Comparison of ENCODE assay signal across 1 cellular context in genomic region chr18:23501626-23502025, GRCh38.
A peak's percentile ranks its signal among the peaks of the same experiment; 100 is the strongest.
TF ChIP-seq lines count a peak whose summit lies in the region.

No MANE protein-coding gene starts in this region.

TF ChIP-seq in HepG2, 621 proteins besides CTCF, POLR2A, EP300 and RAD21:
- no peak for TF ChIP-seq MTF2 (CRISPR knock-in tag; IDR thresholded peaks at IDR 0.05; ENCODE audit: borderline replicate concordance)
- TF ChIP-seq FOXA1 (IDR thresholded peaks at IDR 0.05): no peak
- no peak for TF ChIP-seq FOXA1 (CRISPR knock-in tag; IDR thresholded peaks at IDR 0.05)
- TF ChIP-seq, protein P1, sequence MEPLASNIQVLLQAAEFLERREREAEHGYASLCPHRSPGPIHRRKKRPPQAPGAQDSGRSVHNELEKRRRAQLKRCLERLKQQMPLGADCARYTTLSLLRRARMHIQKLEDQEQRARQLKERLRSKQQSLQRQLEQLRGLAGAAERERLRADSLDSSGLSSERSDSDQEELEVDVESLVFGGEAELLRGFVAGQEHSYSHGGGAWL (CRISPR knock-in tag; IDR thresholded peaks at IDR 0.05): no peak
- peak; percentile 49; the same call in 1 of the 2 replicates for TF ChIP-seq CEBPB (IDR thresholded peaks at IDR 0.05; ENCODE audit: borderline replicate concordance, low read depth, low read length)
- no peak for TF ChIP-seq ZNF230 (CRISPR knock-in tag; IDR thresholded peaks at IDR 0.05)
- TF ChIP-seq, protein P2, sequence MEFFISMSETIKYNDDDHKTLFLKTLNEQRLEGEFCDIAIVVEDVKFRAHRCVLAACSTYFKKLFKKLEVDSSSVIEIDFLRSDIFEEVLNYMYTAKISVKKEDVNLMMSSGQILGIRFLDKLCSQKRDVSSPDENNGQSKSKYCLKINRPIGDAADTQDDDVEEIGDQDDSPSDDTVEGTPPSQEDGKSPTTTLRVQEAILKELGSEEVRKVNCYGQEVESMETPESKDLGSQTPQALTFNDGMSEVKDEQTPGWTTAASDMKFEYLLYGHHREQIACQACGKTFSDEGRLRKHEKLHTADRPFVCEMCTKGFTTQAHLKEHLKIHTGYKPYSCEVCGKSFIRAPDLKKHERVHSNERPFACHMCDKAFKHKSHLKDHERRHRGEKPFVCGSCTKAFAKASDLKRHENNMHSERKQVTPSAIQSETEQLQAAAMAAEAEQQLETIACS (CRISPR knock-in tag; IDR thresholded peaks at IDR 0.05): no peak
- TF ChIP-seq, protein P3, sequence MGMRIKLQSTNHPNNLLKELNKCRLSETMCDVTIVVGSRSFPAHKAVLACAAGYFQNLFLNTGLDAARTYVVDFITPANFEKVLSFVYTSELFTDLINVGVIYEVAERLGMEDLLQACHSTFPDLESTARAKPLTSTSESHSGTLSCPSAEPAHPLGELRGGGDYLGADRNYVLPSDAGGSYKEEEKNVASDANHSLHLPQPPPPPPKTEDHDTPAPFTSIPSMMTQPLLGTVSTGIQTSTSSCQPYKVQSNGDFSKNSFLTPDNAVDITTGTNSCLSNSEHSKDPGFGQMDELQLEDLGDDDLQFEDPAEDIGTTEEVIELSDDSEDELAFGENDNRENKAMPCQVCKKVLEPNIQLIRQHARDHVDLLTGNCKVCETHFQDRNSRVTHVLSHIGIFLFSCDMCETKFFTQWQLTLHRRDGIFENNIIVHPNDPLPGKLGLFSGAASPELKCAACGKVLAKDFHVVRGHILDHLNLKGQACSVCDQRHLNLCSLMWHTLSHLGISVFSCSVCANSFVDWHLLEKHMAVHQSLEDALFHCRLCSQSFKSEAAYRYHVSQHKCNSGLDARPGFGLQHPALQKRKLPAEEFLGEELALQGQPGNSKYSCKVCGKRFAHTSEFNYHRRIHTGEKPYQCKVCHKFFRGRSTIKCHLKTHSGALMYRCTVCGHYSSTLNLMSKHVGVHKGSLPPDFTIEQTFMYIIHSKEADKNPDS (CRISPR knock-in tag; IDR thresholded peaks at IDR 0.05): no peak
- TF ChIP-seq ZNF703 (CRISPR knock-in tag; IDR thresholded peaks at IDR 0.05; ENCODE audit: borderline replicate concordance): no peak
- no peak for TF ChIP-seq ZNF12 (CRISPR knock-in tag; IDR thresholded peaks at IDR 0.05)
